24 cellular contexts compared by ENCODE assay signal in the genomic region with DNA sequence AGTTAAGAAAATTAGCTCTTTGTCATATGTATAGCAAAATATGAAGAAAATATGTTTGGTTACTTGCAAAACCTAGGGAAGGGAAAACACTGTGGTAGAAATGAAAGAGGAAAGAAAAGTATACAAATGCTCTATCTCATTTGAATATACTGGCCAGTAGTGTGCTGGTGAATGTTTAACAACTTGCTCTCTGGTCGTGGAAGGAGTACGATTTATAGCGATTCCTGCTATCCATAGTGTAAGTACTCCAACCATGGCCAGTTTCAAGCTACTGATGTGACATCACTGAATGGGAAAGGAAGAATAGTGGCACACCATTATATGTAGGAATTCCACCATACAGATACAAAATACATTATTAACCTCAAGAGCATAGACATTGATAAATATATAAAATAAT.
"Had no signal": no experiment of that assay in that cellular context is flagged by ENCODE, and none has a peak within 500 bp of the region (broad histone marks: within the 10 kb centered on the region; RNA-seq: fewer than 3 reads in every experiment).

No MANE protein-coding gene starts in this region.

- DNase-seq: cortex of kidney; foreskin keratinocyte; heart left ventricle; mesendoderm; midbrain; naive thymus-derived CD8-positive, alpha-beta T cell; nephron progenitor cell; nucleus accumbens; right cardiac atrium; sigmoid colon; stimulated activated CD4-positive, alpha-beta T cell treated with anti-CD3 and anti-CD28 coated beads, Interleukin-2, amount 100 ng/mL, for 24 hours; stimulated activated CD4-positive, alpha-beta T cell treated with anti-CD3 and anti-CD28 coated beads, Interleukin-4, amount 100 ng/mL, for 24 hours; stimulated activated naive CD4-positive, alpha-beta T cell treated with Interleukin-2 at 50 U/mL for 16 hours; stomach; thyroid gland; trophoblast cell had no signal

- H3K9me3 ChIP-seq: gastroesophageal sphincter, heart left ventricle, prostate gland, sigmoid colon, stomach, thyroid gland, vagina had no signal

- H3K4me2 ChIP-seq: hepatocyte had no signal

- ATAC-seq: esophagus mucosa; foreskin keratinocyte; gastroesophageal sphincter; heart left ventricle; left lobe of liver; naive thymus-derived CD8-positive, alpha-beta T cell; right cardiac atrium; stimulated activated effector memory CD8-positive, alpha-beta T cell treated with anti-CD3 and anti-CD28 coated beads, Interleukin-12 subunit alpha, Interleukin-12 subunit beta, amount 100 ng/mL, for 72 hours had no signal

- H3K36me3 ChIP-seq: prostate gland, thyroid gland, vagina had no signal

- H3K79me2 ChIP-seq: hepatocyte had no signal

- H3K4me3 ChIP-seq: gastroesophageal sphincter, heart left ventricle, hepatocyte, lung, prostate gland, sigmoid colon, stomach, thyroid gland, vagina had no signal

- H3K27ac ChIP-seq: foreskin keratinocyte, gastroesophageal sphincter, heart left ventricle, hepatocyte, prostate gland, sigmoid colon, stomach, thyroid gland, vagina had no signal

- H2AFZ ChIP-seq: hepatocyte had no signal

- H3K4me1 ChIP-seq: foreskin keratinocyte, gastroesophageal sphincter, heart left ventricle, prostate gland, stomach, thyroid gland, vagina had no signal

- H3K27me3 ChIP-seq: foreskin keratinocyte, gastroesophageal sphincter, heart left ventricle, hepatocyte, sigmoid colon, stomach, thyroid gland, vagina had no signal
